Comparison of ENCODE assay signal across 21 cellular contexts in genomic region chr7:17558135-17558534, GRCh38.
DNase-seq lines count a peak whose midpoint lies in the region; ATAC-seq, FAIRE-seq and TF ChIP-seq lines count a peak whose summit lies in the region.
"Had no signal": no experiment of that assay in that cellular context is flagged by ENCODE, and none has a peak within 500 bp of the region (broad histone marks: within the 10 kb centered on the region; RNA-seq: fewer than 3 reads in every experiment).

No MANE protein-coding gene starts in this region.

- H3K27me3 Mint-ChIP-seq in Caco-2 (ENCODE audit: insufficient read depth, unreplicated experiment) = no peaks in the 10 kb centered on the region
- H3K27me3 Mint-ChIP-seq in naive thymus-derived CD8-positive, alpha-beta T cell = peaks cover 0 to 11% (median 8%) of the 10 kb centered on the region in 5 donors
- peaks cover 6% of the 10 kb centered on the region for H3K27me3 Mint-ChIP-seq in nephron progenitor cell (ENCODE audit: low read depth, poor library complexity)
- H3K27me3 Mint-ChIP-seq in CD8-positive, alpha-beta memory T cell = peaks cover 0 to 9% of the 10 kb centered on the region in 2 donors

- no peaks in the 10 kb centered on the region for H3K27me3 ChIP-seq in Caco-2 (replicated peaks; ENCODE audit: control insufficient read depth, insufficient read depth, low read length)
- H3K27me3 ChIP-seq in adipocyte (replicated peaks; ENCODE audit: control insufficient read depth, insufficient read depth, low read length) = no peaks in the 10 kb centered on the region
- H3K27me3 ChIP-seq in HepG2 (ENCODE audit: control insufficient read depth in 1 of 2, insufficient read depth in 2 of 2, low read length in 2 of 2) = no peaks in the 10 kb centered on the region; a peak in 1 of 5 replicates
- no peaks in the 10 kb centered on the region for H3K27me3 ChIP-seq in sigmoid colon
- H3K27me3 ChIP-seq in CD8-positive, alpha-beta memory T cell (ENCODE audit: insufficient read depth, low read length, poor library complexity, severe bottlenecking) = no peaks in the 10 kb centered on the region
- H3K27me3 ChIP-seq: adrenal gland, breast epithelium had no signal

- H3K4me1 Mint-ChIP-seq in Caco-2 (ENCODE audit: low read depth, unreplicated experiment) = peaks cover 24% of the 10 kb centered on the region
- no peaks in the 10 kb centered on the region for H3K4me1 Mint-ChIP-seq in naive thymus-derived CD8-positive, alpha-beta T cell
- peaks cover 4% of the 10 kb centered on the region for H3K4me1 Mint-ChIP-seq in nephron progenitor cell
- no peaks in the 10 kb centered on the region for H3K4me1 Mint-ChIP-seq in CD8-positive, alpha-beta memory T cell

- H3K36me3 Mint-ChIP-seq in Caco-2 (ENCODE audit: insufficient read depth, unreplicated experiment) = no peaks in the 10 kb centered on the region
- no peaks in the 10 kb centered on the region for H3K36me3 Mint-ChIP-seq in naive thymus-derived CD8-positive, alpha-beta T cell
- H3K36me3 Mint-ChIP-seq in nephron progenitor cell (ENCODE audit: low read depth) = no peaks in the 10 kb centered on the region
- H3K36me3 Mint-ChIP-seq in CD8-positive, alpha-beta memory T cell = no peaks in the 10 kb centered on the region
- H3K36me3 Mint-ChIP-seq: CD14-positive monocyte had no signal

- H3K9me3 ChIP-seq in Caco-2 (no peaks in the 10 kb centered on the region), adipocyte (ENCODE audit: control insufficient read depth, low read length) (no peaks in the 10 kb centered on the region), HepG2 (ENCODE audit: low read length) (no peaks in the 10 kb centered on the region), sigmoid colon (no peaks in the 10 kb centered on the region), kidney (ENCODE audit: control insufficient read depth in 1 of 2, low read length in 2 of 2) (no peaks in the 10 kb centered on the region)
- H3K9me3 ChIP-seq in CD8-positive, alpha-beta memory T cell (ENCODE audit: low read length) = no peaks in the 10 kb centered on the region
- H3K9me3 ChIP-seq: adrenal gland, breast epithelium, left ventricle myocardium inferior had no signal

- intact Hi-C loops in Caco-2 (cut with micrococcal nuclease; ENCODE audit: unreplicated experiment) = loop anchor here (1.0 to 2.0 kb wide), 4 partner anchors 10 to 78 kb away; no protein-coding TSS in a partner anchor
- intact Hi-C loops in HepG2 (cut with micrococcal nuclease; ENCODE audit: unreplicated experiment) = no loop called here
- intact Hi-C loops in sigmoid colon (cut with DNase I) = no loop called here
- intact Hi-C loops in kidney (cut with DNase I) = no loop called here

- H4K20me1 ChIP-seq in HepG2 (ENCODE audit: insufficient read depth, low read length) = no peaks in the 10 kb centered on the region

- no peak overlapping the region for H3K4me2 ChIP-seq in HepG2 (ENCODE audit: low read depth, low read length)

- H3K27ac Mint-ChIP-seq in Caco-2 (ENCODE audit: unreplicated experiment) = peak overlapping the region; percentile 70
- H3K27ac Mint-ChIP-seq in naive thymus-derived CD8-positive, alpha-beta T cell = no peak overlapping the region
- no peak overlapping the region for H3K27ac Mint-ChIP-seq in nephron progenitor cell
- no peak overlapping the region for H3K27ac Mint-ChIP-seq in CD8-positive, alpha-beta memory T cell
- H3K27ac Mint-ChIP-seq: CD14-positive monocyte had no signal

- H2AFZ ChIP-seq in HepG2 (ENCODE audit: low read length) = no peak overlapping the region

- H3K9me3 Mint-ChIP-seq in Caco-2 (ENCODE audit: unreplicated experiment) = peaks cover 26% of the 10 kb centered on the region
- H3K9me3 Mint-ChIP-seq in naive thymus-derived CD8-positive, alpha-beta T cell = peaks cover 0 to 4% (median 0%) of the 10 kb centered on the region in 9 donors
- H3K9me3 Mint-ChIP-seq in nephron progenitor cell = no peaks in the 10 kb centered on the region
- no peaks in the 10 kb centered on the region for H3K9me3 Mint-ChIP-seq in CD8-positive, alpha-beta memory T cell

- peak overlapping the region; percentile 25 for H3K9ac ChIP-seq in adipocyte (ENCODE audit: low read length)
- H3K9ac ChIP-seq in HepG2 (ENCODE audit: insufficient read depth, low read depth, low read length) = no peak overlapping the region
- H3K9ac ChIP-seq in kidney (ENCODE audit: low read length in 2 of 2) = no peak overlapping the region

- H3K36me3 ChIP-seq in Caco-2 (ENCODE audit: control insufficient read depth, insufficient read depth, low read length) (no peaks in the 10 kb centered on the region; the same call in 1 of the 2 replicates), adipocyte (ENCODE audit: control insufficient read depth, insufficient read depth, low read length, severe bottlenecking) (no peaks in the 10 kb centered on the region), HepG2 (replicated peaks in 1 of 2; ENCODE audit: control insufficient read depth in 1 of 2, insufficient read depth in 2 of 2, low read length in 2 of 2) (no peaks in the 10 kb centered on the region), sigmoid colon (no peaks in the 10 kb centered on the region), kidney (ENCODE audit: control insufficient read depth in 1 of 2, insufficient read depth in 2 of 2, low read length in 2 of 2) (no peaks in the 10 kb centered on the region)
- H3K36me3 ChIP-seq in CD8-positive, alpha-beta memory T cell (ENCODE audit: insufficient read depth, low read length) = no peaks in the 10 kb centered on the region
- H3K36me3 ChIP-seq: adrenal gland, breast epithelium, left ventricle myocardium inferior had no signal

- H3K27ac ChIP-seq in HepG2 (ENCODE audit: extremely low read length, insufficient read depth, low read length) (no peak overlapping the region), sigmoid colon (peak overlapping the region in 3 of 4 donors; percentile 9 to 60 (median 31)), kidney (ENCODE audit: low read depth in 2 of 2, low read length in 2 of 2) (peak overlapping the region in 1 of 2 donors; percentile 38)
- H3K27ac ChIP-seq in CD8-positive, alpha-beta memory T cell (ENCODE audit: low read depth, low read length) = no peak overlapping the region
- H3K27ac ChIP-seq: left ventricle myocardium inferior had no signal

- no peak for ATAC-seq in HepG2
- ATAC-seq in naive thymus-derived CD8-positive, alpha-beta T cell = no peak

- H3K4me3 ChIP-seq in Caco-2 (ENCODE audit: low read depth, low read length) = peak overlapping the region; percentile 21
- H3K4me3 ChIP-seq in adipocyte (ENCODE audit: low read length) = no peak overlapping the region
- no peak overlapping the region for H3K4me3 ChIP-seq in HepG2 (replicated peaks in 1 of 3; ENCODE audit: insufficient read depth in 1 of 3, low read depth in 2 of 3, low read length in 3 of 3)
- no peak overlapping the region for H3K4me3 ChIP-seq in sigmoid colon
- no peak overlapping the region for H3K4me3 ChIP-seq in kidney (ENCODE audit: low read length in 2 of 2)
- no peak overlapping the region for H3K4me3 ChIP-seq in CD8-positive, alpha-beta memory T cell (ENCODE audit: low read length)
- H3K4me3 ChIP-seq: adrenal gland, breast epithelium, left ventricle myocardium inferior had no signal

- no peak for DNase-seq in Caco-2
- no peak for DNase-seq in adipocyte (ENCODE audit: low read depth)
- DNase-seq in HepG2 (ENCODE audit: low spot score) = no peak
- no peak for DNase-seq in sigmoid colon
- no peak for DNase-seq in naive thymus-derived CD8-positive, alpha-beta T cell
- no peak for DNase-seq in nephron progenitor cell
- DNase-seq in kidney = no peak
- DNase-seq in CD8-positive, alpha-beta memory T cell = no peak
- DNase-seq: activated T-cell treated with anti-CD3 and anti-CD28 coated beads, Interleukin-2, amount 50 U/mL, for 1 hour; cortex of kidney; GF-D8; glutamatergic neuron; left ventricle myocardium inferior; NCI-H1092 treated with DMSO at 0.1 percent for 48 hours; NCI-H2029 treated with DMSO at 0.1 percent for 48 hours; NCI-H345; SHP77 treated with DMSO at 0.1 percent for 48 hours had no signal

- TF ChIP-seq RAD21 in HepG2 (CRISPR knock-in tag; IDR thresholded peaks at IDR 0.05) = no peak

- no peak for TF ChIP-seq CTCF in Caco-2 (IDR thresholded peaks at IDR 0.05; ENCODE audit: insufficient read depth in 1 of 2, low read depth in 1 of 2, low read length in 1 of 2, severe bottlenecking in 1 of 2, unreplicated experiment in 1 of 2)
- TF ChIP-seq CTCF in HepG2 (CRISPR knock-in tag; IDR thresholded peaks at IDR 0.05) = no peak
- no peak for TF ChIP-seq CTCF in sigmoid colon (IDR thresholded peaks at IDR 0.05)
- TF ChIP-seq CTCF in nephron progenitor cell (IDR thresholded peaks at IDR 0.05) = no peak
- TF ChIP-seq CTCF in kidney (IDR thresholded peaks at IDR 0.05; ENCODE audit: borderline replicate concordance, extremely low read depth, insufficient read depth) = no peak

- no peaks in the 10 kb centered on the region for H3K79me2 ChIP-seq in HepG2 (ENCODE audit: insufficient read depth, low read length)

- no peak for TF ChIP-seq POLR2A in HepG2 (IDR thresholded peaks at IDR 0.05; ENCODE audit: insufficient read depth in 1 of 2, low read depth in 2 of 2, low read length in 2 of 2)
- TF ChIP-seq POLR2A in sigmoid colon (IDR thresholded peaks at IDR 0.05) = no peak

- no peak for FAIRE-seq in HepG2 (lab: Jason Lieb, UNC)
- FAIRE-seq in kidney (lab: Jason Lieb, UNC) = no peak
- FAIRE-seq: TTC549 had no signal

- TF ChIP-seq EP300 in HepG2 (IDR thresholded peaks at IDR 0.05; ENCODE audit: low read depth in 2 of 2, low read length in 2 of 2) (no peak), HepG2 (CRISPR knock-in tag; IDR thresholded peaks at IDR 0.05; ENCODE audit: borderline replicate concordance) (no peak), sigmoid colon (IDR thresholded peaks at IDR 0.05) (no peak)

- 40% methylated on average over 4 of the region's 4 CpGs for WGBS in HepG2 (ENCODE audit: low lambda C conversion rate)
- WGBS in sigmoid colon, 2 donors = 9 to 58% methylated on average over 4 of the region's 4 CpGs

- BruUV-seq in Caco-2 (replicated peaks; lab: Mats Ljungman, UMichigan) = no TSS peak
- no TSS peak for BruUV-seq in HepG2 (replicated peaks; lab: Mats Ljungman, UMichigan)

- CTCF ChIA-PET in Caco-2 (lab: Charles Lee) (no interaction called here), HepG2 (lab: Yijun Ruan, JAX; ENCODE audit: low intra/inter-chr PET ratio, low total read pairs) (no interaction called here)
- CTCF ChIA-PET in CD8-positive, alpha-beta memory T cell (lab: Charles Lee) = no interaction called here

- H3K4me1 ChIP-seq in Caco-2 = peaks cover 23% of the 10 kb centered on the region
- H3K4me1 ChIP-seq in adipocyte (ENCODE audit: control insufficient read depth, insufficient read depth, low read length) = peaks cover 35% of the 10 kb centered on the region
- no peaks in the 10 kb centered on the region for H3K4me1 ChIP-seq in HepG2 (ENCODE audit: insufficient read depth, low read length)
- H3K4me1 ChIP-seq in sigmoid colon = peaks cover 0 to 40% (median 29%) of the 10 kb centered on the region in 4 donors
- H3K4me1 ChIP-seq in kidney (ENCODE audit: control insufficient read depth in 1 of 2, insufficient read depth in 1 of 2, low read depth in 1 of 2, low read length in 2 of 2) = peaks cover 0 to 3% of the 10 kb centered on the region in 2 donors
- no peaks in the 10 kb centered on the region for H3K4me1 ChIP-seq in CD8-positive, alpha-beta memory T cell (ENCODE audit: insufficient read depth, low read length)
- H3K4me1 ChIP-seq: breast epithelium had no signal

- POLR2A ChIA-PET in Caco-2 (lab: Charles Lee) = no interaction called here
- POLR2A ChIA-PET in HepG2 (lab: Yijun Ruan, JAX) = no interaction called here
- POLR2A ChIA-PET in naive thymus-derived CD8-positive, alpha-beta T cell (lab: Charles Lee) = no interaction called here
- POLR2A ChIA-PET in CD8-positive, alpha-beta memory T cell (lab: Charles Lee) = no interaction called here

- in situ Hi-C loops in HepG2 (cut with HindIII; ENCODE audit: extremely low pct_ligation_motif_present, low pct_unique_long_range_greater_than_20kb) = no loop called here

- peak overlapping the region; percentile 6 for H3K4me3 Mint-ChIP-seq in Caco-2 (ENCODE audit: unreplicated experiment)
- no peak overlapping the region for H3K4me3 Mint-ChIP-seq in naive thymus-derived CD8-positive, alpha-beta T cell
- no peak overlapping the region for H3K4me3 Mint-ChIP-seq in nephron progenitor cell
- H3K4me3 Mint-ChIP-seq in CD8-positive, alpha-beta memory T cell = no peak overlapping the region

Comparison
In these comparisons a context has a peak if more than half of its experiments do, and no peak if none do; other contexts are left out.
1. H3K27ac ChIP-seq: peak in sigmoid colon (3 of 4); none in HepG2 (single experiment) and CD8-positive, alpha-beta memory T cell (single experiment).